ENCODE assay signal across 9 cellular contexts in genomic region chr17:19284005-19284959, GRCh38. TPM values are rescaled to one million over a fixed set of nuclear protein-coding genes. Genes with fewer than 3 reads are reported as not detected.
DNase-seq lines count a peak whose midpoint lies in the region; ATAC-seq lines count a peak whose summit lies in the region.
"Had no signal": no experiment of that assay in that cellular context is flagged by ENCODE, and none has a peak within 500 bp of the region (broad histone marks: within the 10 kb centered on the region; RNA-seq: fewer than 3 reads in every experiment).

No MANE protein-coding gene starts in this region.

- ATAC-seq in HG03135 (IDR thresholded peaks at IDR 0.05; ENCODE audit: unreplicated experiment) = peak; percentile 66
- ATAC-seq in activated naive CD8-positive, alpha-beta T cell treated with anti-CD3 and anti-CD28 coated beads, Interleukin-2, amount 50 U/mL, for 24 hours = no peak
- peak; percentile 81 for ATAC-seq in stimulated activated memory B cell treated with anti-CD40 and anti-IgM and Interleukin-4, amounts not matched to agents 10 μg/mL and 1 μg/mL and 100 μg/mL, for 72 hours
- no peak for ATAC-seq in GM21737 (IDR thresholded peaks at IDR 0.05; ENCODE audit: unreplicated experiment)

- H3K27me3 Mint-ChIP-seq in activated CD4-positive, alpha-beta T cell treated with anti-CD3 and anti-CD28 coated beads, Interleukin-2, amount 10 ng/mL, durations not matched to agents 24 days and 14 days = peaks cover 3% of the 10 kb centered on the region
- peaks cover 9% of the 10 kb centered on the region for H3K27me3 Mint-ChIP-seq in activated naive CD8-positive, alpha-beta T cell treated with anti-CD3 and anti-CD28 coated beads, Interleukin-2, amount 50 U/mL, for 24 hours
- peaks cover 14% of the 10 kb centered on the region for H3K27me3 Mint-ChIP-seq in stimulated activated memory B cell treated with anti-CD40 and anti-IgM and Interleukin-4, amounts not matched to agents 10 μg/mL and 1 μg/mL and 100 μg/mL, for 72 hours

- DNase-seq in activated CD4-positive, alpha-beta T cell treated with anti-CD3 and anti-CD28 coated beads, Interleukin-2, amount 10 ng/mL, durations not matched to agents 24 days and 14 days = peak; percentile 65
- no peak for DNase-seq in activated CD4-positive, alpha-beta T cell treated with anti-CD3 and anti-CD28 coated beads for 4 hours
- DNase-seq in activated naive CD8-positive, alpha-beta T cell treated with anti-CD3 and anti-CD28 coated beads, Interleukin-2, amount 50 U/mL, for 24 hours = no peak
- DNase-seq in NCI-H446 (lab: John Stamatoyannopoulos, UW) (no peak), NOMO-1 treated with dmso at 0.1 percent for 144 hours (lab: John Stamatoyannopoulos, UW; ENCODE audit: unreplicated experiment) (no peak)

- H3K36me3 Mint-ChIP-seq in activated CD4-positive, alpha-beta T cell treated with anti-CD3 and anti-CD28 coated beads, Interleukin-2, amount 10 ng/mL, durations not matched to agents 24 days and 14 days (ENCODE audit: low read depth) = peaks cover 2% of the 10 kb centered on the region
- peaks cover 3% of the 10 kb centered on the region for H3K36me3 Mint-ChIP-seq in activated naive CD8-positive, alpha-beta T cell treated with anti-CD3 and anti-CD28 coated beads, Interleukin-2, amount 50 U/mL, for 24 hours (ENCODE audit: low read depth)
- peaks cover 24% of the 10 kb centered on the region for H3K36me3 Mint-ChIP-seq in stimulated activated memory B cell treated with anti-CD40 and anti-IgM and Interleukin-4, amounts not matched to agents 10 μg/mL and 1 μg/mL and 100 μg/mL, for 72 hours

- peak overlapping the region; percentile 72 for H3K27ac Mint-ChIP-seq in activated CD4-positive, alpha-beta T cell treated with anti-CD3 and anti-CD28 coated beads, Interleukin-2, amount 10 ng/mL, durations not matched to agents 24 days and 14 days
- H3K27ac Mint-ChIP-seq in activated naive CD8-positive, alpha-beta T cell treated with anti-CD3 and anti-CD28 coated beads, Interleukin-2, amount 50 U/mL, for 24 hours = peak overlapping the region; percentile 2
- H3K27ac Mint-ChIP-seq in stimulated activated memory B cell treated with anti-CD40 and anti-IgM and Interleukin-4, amounts not matched to agents 10 μg/mL and 1 μg/mL and 100 μg/mL, for 72 hours = peak overlapping the region; percentile 55
- H3K27ac Mint-ChIP-seq: activated naive CD8-positive, alpha-beta T cell had no signal

- no peaks in the 10 kb centered on the region for H3K9me3 Mint-ChIP-seq in activated CD4-positive, alpha-beta T cell treated with anti-CD3 and anti-CD28 coated beads, Interleukin-2, amount 10 ng/mL, durations not matched to agents 24 days and 14 days
- H3K9me3 Mint-ChIP-seq in activated naive CD8-positive, alpha-beta T cell treated with anti-CD3 and anti-CD28 coated beads, Interleukin-2, amount 50 U/mL, for 24 hours = no peaks in the 10 kb centered on the region
- no peaks in the 10 kb centered on the region for H3K9me3 Mint-ChIP-seq in stimulated activated memory B cell treated with anti-CD40 and anti-IgM and Interleukin-4, amounts not matched to agents 10 μg/mL and 1 μg/mL and 100 μg/mL, for 72 hours

- peak overlapping the region; percentile 44 for H3K4me3 Mint-ChIP-seq in activated CD4-positive, alpha-beta T cell treated with anti-CD3 and anti-CD28 coated beads, Interleukin-2, amount 10 ng/mL, durations not matched to agents 24 days and 14 days
- no peak overlapping the region for H3K4me3 Mint-ChIP-seq in activated naive CD8-positive, alpha-beta T cell treated with anti-CD3 and anti-CD28 coated beads, Interleukin-2, amount 50 U/mL, for 24 hours
- no peak overlapping the region for H3K4me3 Mint-ChIP-seq in stimulated activated memory B cell treated with anti-CD40 and anti-IgM and Interleukin-4, amounts not matched to agents 10 μg/mL and 1 μg/mL and 100 μg/mL, for 72 hours
- H3K4me3 Mint-ChIP-seq: activated naive CD8-positive, alpha-beta T cell had no signal

- H3K4me1 Mint-ChIP-seq in activated CD4-positive, alpha-beta T cell treated with anti-CD3 and anti-CD28 coated beads, Interleukin-2, amount 10 ng/mL, durations not matched to agents 24 days and 14 days = peaks cover 19% of the 10 kb centered on the region
- H3K4me1 Mint-ChIP-seq in activated naive CD8-positive, alpha-beta T cell treated with anti-CD3 and anti-CD28 coated beads, Interleukin-2, amount 50 U/mL, for 24 hours = peaks cover 15% of the 10 kb centered on the region
- H3K4me1 Mint-ChIP-seq in stimulated activated memory B cell treated with anti-CD40 and anti-IgM and Interleukin-4, amounts not matched to agents 10 μg/mL and 1 μg/mL and 100 μg/mL, for 72 hours = peaks cover 25% of the 10 kb centered on the region

- intact Hi-C loops in activated CD4-positive, alpha-beta T cell treated with anti-CD3 and anti-CD28 coated beads, Interleukin-2, amount 10 ng/mL, durations not matched to agents 24 days and 14 days (cut with micrococcal nuclease) = no loop called here

RNA-seq across cellular contexts. Expression of gene EPN2, which starts 47.1 kb away (rescaled TPM):
- 7.9 and 10.2 TPM in 2 replicates for total RNA-seq in activated CD4-positive, alpha-beta T cell treated with anti-CD3 and anti-CD28 coated beads, Interleukin-2, amount 10 ng/mL, durations not matched to agents 24 days and 14 days

Comparison
In these comparisons a context has a peak if more than half of its experiments do, and no peak if none do; other contexts are left out.
1. H3K27ac Mint-ChIP-seq: peak in every context shown above with its lines; median percentile 72 in activated CD4-positive, alpha-beta T cell treated with anti-CD3 and anti-CD28 coated beads, Interleukin-2, amount 10 ng/mL, durations not matched to agents 24 days and 14 days; 55 in stimulated activated memory B cell treated with anti-CD40 and anti-IgM and Interleukin-4, amounts not matched to agents 10 μg/mL and 1 μg/mL and 100 μg/mL, for 72 hours; 2 in activated naive CD8-positive, alpha-beta T cell treated with anti-CD3 and anti-CD28 coated beads, Interleukin-2, amount 50 U/mL, for 24 hours.
2. ATAC-seq: peak in HG03135 (single experiment) and stimulated activated memory B cell treated with anti-CD40 and anti-IgM and Interleukin-4, amounts not matched to agents 10 μg/mL and 1 μg/mL and 100 μg/mL, for 72 hours (single experiment); none in activated naive CD8-positive, alpha-beta T cell treated with anti-CD3 and anti-CD28 coated beads, Interleukin-2, amount 50 U/mL, for 24 hours (single experiment) and GM21737 (single experiment).